Comparison of ENCODE assay signal across 1 cellular context in the genomic region with DNA sequence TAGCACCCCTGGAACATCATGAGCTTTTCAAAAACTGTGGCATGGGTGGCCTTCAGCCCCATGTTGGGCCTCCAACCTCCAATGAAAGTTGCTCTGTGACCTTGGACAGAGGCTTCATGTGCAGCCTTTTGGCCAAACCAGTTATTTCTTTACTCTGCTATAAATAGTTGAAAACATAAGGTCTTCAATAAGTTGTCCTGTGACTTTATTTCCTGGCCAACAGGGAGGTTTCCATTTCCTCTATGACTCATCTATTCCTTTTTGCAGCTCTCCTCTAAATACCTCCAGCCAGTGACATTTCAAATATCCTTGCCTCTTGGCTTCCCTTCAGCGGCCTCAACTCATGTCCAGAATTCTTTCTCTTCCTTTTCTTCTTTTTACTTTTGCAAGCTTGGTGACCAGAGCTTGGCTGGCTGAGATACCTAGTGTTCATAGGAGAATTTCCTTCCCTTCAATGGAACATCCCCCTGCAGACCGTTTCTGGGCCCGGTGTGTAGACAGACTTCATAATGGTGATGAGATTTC.
TF ChIP-seq lines count a peak whose summit lies in the region.

No MANE protein-coding gene starts in this region.

TF ChIP-seq in K562, 482 proteins besides CTCF, POLR2A, EP300 and RAD21 (continued from another document):
- TF ChIP-seq, protein P1, sequence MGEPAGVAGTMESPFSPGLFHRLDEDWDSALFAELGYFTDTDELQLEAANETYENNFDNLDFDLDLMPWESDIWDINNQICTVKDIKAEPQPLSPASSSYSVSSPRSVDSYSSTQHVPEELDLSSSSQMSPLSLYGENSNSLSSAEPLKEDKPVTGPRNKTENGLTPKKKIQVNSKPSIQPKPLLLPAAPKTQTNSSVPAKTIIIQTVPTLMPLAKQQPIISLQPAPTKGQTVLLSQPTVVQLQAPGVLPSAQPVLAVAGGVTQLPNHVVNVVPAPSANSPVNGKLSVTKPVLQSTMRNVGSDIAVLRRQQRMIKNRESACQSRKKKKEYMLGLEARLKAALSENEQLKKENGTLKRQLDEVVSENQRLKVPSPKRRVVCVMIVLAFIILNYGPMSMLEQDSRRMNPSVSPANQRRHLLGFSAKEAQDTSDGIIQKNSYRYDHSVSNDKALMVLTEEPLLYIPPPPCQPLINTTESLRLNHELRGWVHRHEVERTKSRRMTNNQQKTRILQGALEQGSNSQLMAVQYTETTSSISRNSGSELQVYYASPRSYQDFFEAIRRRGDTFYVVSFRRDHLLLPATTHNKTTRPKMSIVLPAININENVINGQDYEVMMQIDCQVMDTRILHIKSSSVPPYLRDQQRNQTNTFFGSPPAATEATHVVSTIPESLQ (CRISPR knock-in tag; IDR thresholded peaks at IDR 0.05) = no peak
- no peak for TF ChIP-seq ATF1 (CRISPR knock-in tag; IDR thresholded peaks at IDR 0.05)
- no peak for TF ChIP-seq ATF1 (tag; IDR thresholded peaks at IDR 0.05)
- TF ChIP-seq SMAD4 (CRISPR knock-in tag; conservative IDR thresholded peaks at IDR 0.05) = peak; percentile 36
- no peak for TF ChIP-seq NR2C2 (CRISPR knock-in tag; IDR thresholded peaks at IDR 0.05)
- TF ChIP-seq NR2C2 (tag; IDR thresholded peaks at IDR 0.05) = no peak; the same call in 1 of the 2 replicates
- no peak for TF ChIP-seq ZNF23 (CRISPR knock-in tag; IDR thresholded peaks at IDR 0.05)
- TF ChIP-seq ZNF436 (CRISPR knock-in tag; IDR thresholded peaks at IDR 0.05) = no peak
- TF ChIP-seq, protein P2, sequence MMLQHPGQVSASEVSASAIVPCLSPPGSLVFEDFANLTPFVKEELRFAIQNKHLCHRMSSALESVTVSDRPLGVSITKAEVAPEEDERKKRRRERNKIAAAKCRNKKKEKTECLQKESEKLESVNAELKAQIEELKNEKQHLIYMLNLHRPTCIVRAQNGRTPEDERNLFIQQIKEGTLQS (IDR thresholded peaks at IDR 0.05) = peak; percentile 78
- TF ChIP-seq, protein P2 (CRISPR knock-in tag; conservative IDR thresholded peaks at IDR 0.05) = no peak
- TF ChIP-seq, protein P3, sequence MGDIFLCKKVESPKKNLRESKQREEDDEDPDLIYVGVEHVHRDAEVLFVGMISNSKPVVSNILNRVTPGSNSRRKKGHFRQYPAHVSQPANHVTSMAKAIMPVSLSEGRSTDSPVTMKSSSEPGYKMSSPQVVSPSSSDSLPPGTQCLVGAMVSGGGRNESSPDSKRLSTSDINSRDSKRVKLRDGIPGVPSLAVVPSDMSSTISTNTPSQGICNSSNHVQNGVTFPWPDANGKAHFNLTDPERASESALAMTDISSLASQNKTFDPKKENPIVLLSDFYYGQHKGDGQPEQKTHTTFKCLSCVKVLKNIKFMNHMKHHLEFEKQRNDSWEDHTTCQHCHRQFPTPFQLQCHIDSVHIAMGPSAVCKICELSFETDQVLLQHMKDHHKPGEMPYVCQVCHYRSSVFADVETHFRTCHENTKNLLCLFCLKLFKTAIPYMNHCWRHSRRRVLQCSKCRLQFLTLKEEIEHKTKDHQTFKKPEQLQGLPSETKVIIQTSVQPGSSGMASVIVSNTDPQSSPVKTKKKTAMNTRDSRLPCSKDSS (IDR thresholded peaks at IDR 0.05; ENCODE audit: low read depth, partially characterized antibody) = no peak
- no peak for TF ChIP-seq ZNF507 (tag; conservative IDR thresholded peaks at IDR 0.05)
- TF ChIP-seq U2AF2 (optimal IDR thresholded peaks at IDR 0.05; ENCODE audit: low read depth, low read length) = no peak
- no peak for TF ChIP-seq RBM25 (IDR thresholded peaks at IDR 0.05; ENCODE audit: low read depth, low read length, severe bottlenecking)
- no peak for TF ChIP-seq NR1H2 (CRISPR knock-in tag; IDR thresholded peaks at IDR 0.05)
- TF ChIP-seq, protein P4, sequence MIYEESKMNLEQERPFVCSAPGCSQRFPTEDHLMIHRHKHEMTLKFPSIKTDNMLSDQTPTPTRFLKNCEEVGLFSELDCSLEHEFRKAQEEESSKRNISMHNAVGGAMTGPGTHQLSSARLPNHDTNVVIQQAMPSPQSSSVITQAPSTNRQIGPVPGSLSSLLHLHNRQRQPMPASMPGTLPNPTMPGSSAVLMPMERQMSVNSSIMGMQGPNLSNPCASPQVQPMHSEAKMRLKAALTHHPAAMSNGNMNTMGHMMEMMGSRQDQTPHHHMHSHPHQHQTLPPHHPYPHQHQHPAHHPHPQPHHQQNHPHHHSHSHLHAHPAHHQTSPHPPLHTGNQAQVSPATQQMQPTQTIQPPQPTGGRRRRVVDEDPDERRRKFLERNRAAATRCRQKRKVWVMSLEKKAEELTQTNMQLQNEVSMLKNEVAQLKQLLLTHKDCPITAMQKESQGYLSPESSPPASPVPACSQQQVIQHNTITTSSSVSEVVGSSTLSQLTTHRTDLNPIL (CRISPR knock-in tag; IDR thresholded peaks at IDR 0.05) = no peak
- TF ChIP-seq ZNF175 (CRISPR knock-in tag; IDR thresholded peaks at IDR 0.05; ENCODE audit: low read depth) = no peak
- no peak for TF ChIP-seq ZNF444 (CRISPR knock-in tag; IDR thresholded peaks at IDR 0.05)
- TF ChIP-seq SAFB (IDR thresholded peaks at IDR 0.05; ENCODE audit: borderline replicate concordance, low read depth, low read length) = no peak
- TF ChIP-seq EHMT2 (IDR thresholded peaks at IDR 0.05) = no peak
- TF ChIP-seq BDP1 (IDR thresholded peaks at IDR 0.05; ENCODE audit: insufficient read depth, insufficient read length) = no peak
- TF ChIP-seq ZNF197 (CRISPR knock-in tag; IDR thresholded peaks at IDR 0.05; ENCODE audit: low read depth) = no peak
- peak; percentile 56; the same call in 1 of the 2 replicates for TF ChIP-seq KLF6 (CRISPR knock-in tag; IDR thresholded peaks at IDR 0.05; ENCODE audit: borderline replicate concordance)
- TF ChIP-seq, protein P5, sequence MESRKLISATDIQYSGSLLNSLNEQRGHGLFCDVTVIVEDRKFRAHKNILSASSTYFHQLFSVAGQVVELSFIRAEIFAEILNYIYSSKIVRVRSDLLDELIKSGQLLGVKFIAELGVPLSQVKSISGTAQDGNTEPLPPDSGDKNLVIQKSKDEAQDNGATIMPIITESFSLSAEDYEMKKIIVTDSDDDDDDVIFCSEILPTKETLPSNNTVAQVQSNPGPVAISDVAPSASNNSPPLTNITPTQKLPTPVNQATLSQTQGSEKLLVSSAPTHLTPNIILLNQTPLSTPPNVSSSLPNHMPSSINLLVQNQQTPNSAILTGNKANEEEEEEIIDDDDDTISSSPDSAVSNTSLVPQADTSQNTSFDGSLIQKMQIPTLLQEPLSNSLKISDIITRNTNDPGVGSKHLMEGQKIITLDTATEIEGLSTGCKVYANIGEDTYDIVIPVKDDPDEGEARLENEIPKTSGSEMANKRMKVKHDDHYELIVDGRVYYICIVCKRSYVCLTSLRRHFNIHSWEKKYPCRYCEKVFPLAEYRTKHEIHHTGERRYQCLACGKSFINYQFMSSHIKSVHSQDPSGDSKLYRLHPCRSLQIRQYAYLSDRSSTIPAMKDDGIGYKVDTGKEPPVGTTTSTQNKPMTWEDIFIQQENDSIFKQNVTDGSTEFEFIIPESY (CRISPR knock-in tag; IDR thresholded peaks at IDR 0.05) = no peak
- no peak for TF ChIP-seq PPARD (CRISPR knock-in tag; IDR thresholded peaks at IDR 0.05)
- TF ChIP-seq ZC3H8 (IDR thresholded peaks at IDR 0.05) = no peak
- TF ChIP-seq SP2 (IDR thresholded peaks at IDR 0.05; ENCODE audit: extremely low read depth, low read depth, low read length, poor library complexity, severe bottlenecking) = no peak
- peak; percentile 60; the same call in 1 of the 2 replicates for TF ChIP-seq ZNF311 (CRISPR knock-in tag; IDR thresholded peaks at IDR 0.05)
- TF ChIP-seq, protein P6, sequence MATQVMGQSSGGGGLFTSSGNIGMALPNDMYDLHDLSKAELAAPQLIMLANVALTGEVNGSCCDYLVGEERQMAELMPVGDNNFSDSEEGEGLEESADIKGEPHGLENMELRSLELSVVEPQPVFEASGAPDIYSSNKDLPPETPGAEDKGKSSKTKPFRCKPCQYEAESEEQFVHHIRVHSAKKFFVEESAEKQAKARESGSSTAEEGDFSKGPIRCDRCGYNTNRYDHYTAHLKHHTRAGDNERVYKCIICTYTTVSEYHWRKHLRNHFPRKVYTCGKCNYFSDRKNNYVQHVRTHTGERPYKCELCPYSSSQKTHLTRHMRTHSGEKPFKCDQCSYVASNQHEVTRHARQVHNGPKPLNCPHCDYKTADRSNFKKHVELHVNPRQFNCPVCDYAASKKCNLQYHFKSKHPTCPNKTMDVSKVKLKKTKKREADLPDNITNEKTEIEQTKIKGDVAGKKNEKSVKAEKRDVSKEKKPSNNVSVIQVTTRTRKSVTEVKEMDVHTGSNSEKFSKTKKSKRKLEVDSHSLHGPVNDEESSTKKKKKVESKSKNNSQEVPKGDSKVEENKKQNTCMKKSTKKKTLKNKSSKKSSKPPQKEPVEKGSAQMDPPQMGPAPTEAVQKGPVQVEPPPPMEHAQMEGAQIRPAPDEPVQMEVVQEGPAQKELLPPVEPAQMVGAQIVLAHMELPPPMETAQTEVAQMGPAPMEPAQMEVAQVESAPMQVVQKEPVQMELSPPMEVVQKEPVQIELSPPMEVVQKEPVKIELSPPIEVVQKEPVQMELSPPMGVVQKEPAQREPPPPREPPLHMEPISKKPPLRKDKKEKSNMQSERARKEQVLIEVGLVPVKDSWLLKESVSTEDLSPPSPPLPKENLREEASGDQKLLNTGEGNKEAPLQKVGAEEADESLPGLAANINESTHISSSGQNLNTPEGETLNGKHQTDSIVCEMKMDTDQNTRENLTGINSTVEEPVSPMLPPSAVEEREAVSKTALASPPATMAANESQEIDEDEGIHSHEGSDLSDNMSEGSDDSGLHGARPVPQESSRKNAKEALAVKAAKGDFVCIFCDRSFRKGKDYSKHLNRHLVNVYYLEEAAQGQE (CRISPR knock-in tag; IDR thresholded peaks at IDR 0.05; ENCODE audit: low read depth) = peak; percentile 56; the same call in 1 of the 2 replicates
- TF ChIP-seq ZNF707 (CRISPR knock-in tag; conservative IDR thresholded peaks at IDR 0.05) = no peak
- no peak for TF ChIP-seq CC2D1A (IDR thresholded peaks at IDR 0.05)
- peak; percentile 87 for TF ChIP-seq ZNF589 (CRISPR knock-in tag; IDR thresholded peaks at IDR 0.05; ENCODE audit: low read depth)
- TF ChIP-seq CHD1 (IDR thresholded peaks at IDR 0.05; ENCODE audit: low read length) = no peak
- TF ChIP-seq NONO (IDR thresholded peaks at IDR 0.05; ENCODE audit: low read depth in 2 of 2, low read length in 1 of 2) = no peak
- TF ChIP-seq ZKSCAN8 (CRISPR knock-in tag; IDR thresholded peaks at IDR 0.05) = peak; percentile 66; the same call in 1 of the 2 replicates
- no peak for TF ChIP-seq ZNF76 (CRISPR knock-in tag; IDR thresholded peaks at IDR 0.05; ENCODE audit: borderline replicate concordance)
- no peak for TF ChIP-seq MED1 (CRISPR knock-in tag; IDR thresholded peaks at IDR 0.05; ENCODE audit: borderline replicate concordance)
- no peak for TF ChIP-seq FOXK1 (CRISPR knock-in tag; IDR thresholded peaks at IDR 0.05; ENCODE audit: borderline replicate concordance)
- TF ChIP-seq, protein P7, sequence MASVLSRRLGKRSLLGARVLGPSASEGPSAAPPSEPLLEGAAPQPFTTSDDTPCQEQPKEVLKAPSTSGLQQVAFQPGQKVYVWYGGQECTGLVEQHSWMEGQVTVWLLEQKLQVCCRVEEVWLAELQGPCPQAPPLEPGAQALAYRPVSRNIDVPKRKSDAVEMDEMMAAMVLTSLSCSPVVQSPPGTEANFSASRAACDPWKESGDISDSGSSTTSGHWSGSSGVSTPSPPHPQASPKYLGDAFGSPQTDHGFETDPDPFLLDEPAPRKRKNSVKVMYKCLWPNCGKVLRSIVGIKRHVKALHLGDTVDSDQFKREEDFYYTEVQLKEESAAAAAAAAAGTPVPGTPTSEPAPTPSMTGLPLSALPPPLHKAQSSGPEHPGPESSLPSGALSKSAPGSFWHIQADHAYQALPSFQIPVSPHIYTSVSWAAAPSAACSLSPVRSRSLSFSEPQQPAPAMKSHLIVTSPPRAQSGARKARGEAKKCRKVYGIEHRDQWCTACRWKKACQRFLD (CRISPR knock-in tag; IDR thresholded peaks at IDR 0.05) = no peak
- TF ChIP-seq SMARCE1 (IDR thresholded peaks at IDR 0.05) = 0 out of 2 replicates have a peak, but pooled peaks have one; percentile 19
- TF ChIP-seq, protein P8, sequence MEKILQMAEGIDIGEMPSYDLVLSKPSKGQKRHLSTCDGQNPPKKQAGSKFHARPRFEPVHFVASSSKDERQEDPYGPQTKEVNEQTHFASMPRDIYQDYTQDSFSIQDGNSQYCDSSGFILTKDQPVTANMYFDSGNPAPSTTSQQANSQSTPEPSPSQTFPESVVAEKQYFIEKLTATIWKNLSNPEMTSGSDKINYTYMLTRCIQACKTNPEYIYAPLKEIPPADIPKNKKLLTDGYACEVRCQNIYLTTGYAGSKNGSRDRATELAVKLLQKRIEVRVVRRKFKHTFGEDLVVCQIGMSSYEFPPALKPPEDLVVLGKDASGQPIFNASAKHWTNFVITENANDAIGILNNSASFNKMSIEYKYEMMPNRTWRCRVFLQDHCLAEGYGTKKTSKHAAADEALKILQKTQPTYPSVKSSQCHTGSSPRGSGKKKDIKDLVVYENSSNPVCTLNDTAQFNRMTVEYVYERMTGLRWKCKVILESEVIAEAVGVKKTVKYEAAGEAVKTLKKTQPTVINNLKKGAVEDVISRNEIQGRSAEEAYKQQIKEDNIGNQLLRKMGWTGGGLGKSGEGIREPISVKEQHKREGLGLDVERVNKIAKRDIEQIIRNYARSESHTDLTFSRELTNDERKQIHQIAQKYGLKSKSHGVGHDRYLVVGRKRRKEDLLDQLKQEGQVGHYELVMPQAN (IDR thresholded peaks at IDR 0.05; ENCODE audit: borderline replicate concordance) = no peak
TF ChIP-seq in K562: peak in this region for 31.
